Comparison of ENCODE assay signal across 19 cellular contexts in genomic region chr13:49459580-49459979, GRCh38.
DNase-seq lines count a peak whose midpoint lies in the region; ATAC-seq, FAIRE-seq and TF ChIP-seq lines count a peak whose summit lies in the region.
"Had no signal": no experiment of that assay in that cellular context is flagged by ENCODE, and none has a peak within 500 bp of the region (broad histone marks: within the 10 kb centered on the region; RNA-seq: fewer than 3 reads in every experiment).

No MANE protein-coding gene starts in this region.

- no peak for TF ChIP-seq CTCF in GM12865 (IDR thresholded peaks at IDR 0.05; ENCODE audit: insufficient read depth, low read depth, low read length, missing control alignments)

- peak; percentile 88 for FAIRE-seq in GM19239 (lab: Jason Lieb, UNC)
- FAIRE-seq: GM12892, H54, K562 had no signal

- H3K4me3 ChIP-seq in GM12865 (ENCODE audit: low read depth, low read length) = no peak overlapping the region
- H3K4me3 ChIP-seq: K562 had no signal

- ATAC-seq in HG02610 (IDR thresholded peaks at IDR 0.05; ENCODE audit: unreplicated experiment) (peak; percentile 33), HG03460 (IDR thresholded peaks at IDR 0.05; ENCODE audit: unreplicated experiment) (peak; percentile 44), HG03571 (IDR thresholded peaks at IDR 0.05; ENCODE audit: unreplicated experiment) (no peak)
- ATAC-seq: K562, Right ventricle myocardium inferior had no signal

- DNase-seq in GM12865 (ENCODE audit: low read depth) (peak; percentile 22), GM19239 (ENCODE audit: insufficient read length, low spot score) (no peak), COLO668 (lab: John Stamatoyannopoulos, UW; ENCODE audit: unreplicated experiment) (no peak), SIG-M5 (lab: John Stamatoyannopoulos, UW) (no peak), HuH-7.5 (ENCODE audit: low spot score) (no peak)
- DNase-seq: MM.1S, NCI-H1048, NCI-H1417 treated with DMSO at 0.1 percent for 48 hours, NCI-H187 treated with DMSO at 0.1 percent for 48 hours, NCI-H2107, NCI-H446 treated with DMSO at 0.1 percent for 48 hours, NCI-H526 treated with DMSO at 0.1 percent for 48 hours had no signal
